25 cellular contexts compared by ENCODE assay signal in genomic region chr2:193703411-193703810, GRCh38.
"Had no signal": no experiment of that assay in that cellular context is flagged by ENCODE, and none has a peak within 500 bp of the region (broad histone marks: within the 10 kb centered on the region; RNA-seq: fewer than 3 reads in every experiment).

No MANE protein-coding gene starts in this region.

- H3K4me3 ChIP-seq: ovary, psoas muscle, right lobe of liver, sigmoid colon, stomach, thoracic aorta, thyroid gland, tibial nerve, upper lobe of left lung, vagina had no signal

- DNase-seq: nephron progenitor cell; nucleus accumbens; ovary; posterior cingulate gyrus; psoas muscle; right cardiac atrium; right lobe of liver; sigmoid colon; small intestine; stimulated activated CD4-positive, alpha-beta T cell treated with anti-CD3 and anti-CD28 coated beads, Interleukin-15, amount 100 ng/mL, for 24 hours; stimulated activated CD4-positive, alpha-beta T cell treated with anti-CD3 and anti-CD28 coated beads, Interleukin-2, amount 100 ng/mL, for 24 hours; stimulated activated CD4-positive, alpha-beta T cell treated with anti-CD3 and anti-CD28 coated beads, Interleukin-2, amount 100 ng/mL, for 48 hours; stimulated activated CD4-positive, alpha-beta T cell treated with anti-CD3 and anti-CD28 coated beads, Interleukin-4, amount 100 ng/mL, for 24 hours; stimulated activated naive B cell treated with anti-CD40 and anti-IgM and Interleukin-4, amounts not matched to agents 10 μg/mL and 1 μg/mL and 100 μg/mL, for 72 hours; stimulated activated naive CD4-positive, alpha-beta T cell treated with Interleukin-2 at 50 U/mL for 16 hours; stomach; thyroid gland; trophoblast cell; upper lobe of left lung had no signal

- FAIRE-seq: small intestine, urothelium cell line had no signal

- ATAC-seq: natural killer cell treated with Interleukin-12 subunit alpha and Interleukin-12 subunit beta and Interleukin-15 and Interleukin-18, amount 100 ng/mL, for 72 hours; psoas muscle; right cardiac atrium; right lobe of liver; stimulated activated effector memory CD8-positive, alpha-beta T cell treated with anti-CD3 and anti-CD28 coated beads, Interleukin-12 subunit alpha, Interleukin-12 subunit beta, amount 100 ng/mL, for 72 hours; stimulated activated naive B cell treated with anti-CD40 and anti-IgM and Interleukin-4, amounts not matched to agents 10 μg/mL and 1 μg/mL and 100 μg/mL, for 72 hours had no signal
